Comparison of ENCODE assay signal across 1 cellular context in the genomic region with DNA sequence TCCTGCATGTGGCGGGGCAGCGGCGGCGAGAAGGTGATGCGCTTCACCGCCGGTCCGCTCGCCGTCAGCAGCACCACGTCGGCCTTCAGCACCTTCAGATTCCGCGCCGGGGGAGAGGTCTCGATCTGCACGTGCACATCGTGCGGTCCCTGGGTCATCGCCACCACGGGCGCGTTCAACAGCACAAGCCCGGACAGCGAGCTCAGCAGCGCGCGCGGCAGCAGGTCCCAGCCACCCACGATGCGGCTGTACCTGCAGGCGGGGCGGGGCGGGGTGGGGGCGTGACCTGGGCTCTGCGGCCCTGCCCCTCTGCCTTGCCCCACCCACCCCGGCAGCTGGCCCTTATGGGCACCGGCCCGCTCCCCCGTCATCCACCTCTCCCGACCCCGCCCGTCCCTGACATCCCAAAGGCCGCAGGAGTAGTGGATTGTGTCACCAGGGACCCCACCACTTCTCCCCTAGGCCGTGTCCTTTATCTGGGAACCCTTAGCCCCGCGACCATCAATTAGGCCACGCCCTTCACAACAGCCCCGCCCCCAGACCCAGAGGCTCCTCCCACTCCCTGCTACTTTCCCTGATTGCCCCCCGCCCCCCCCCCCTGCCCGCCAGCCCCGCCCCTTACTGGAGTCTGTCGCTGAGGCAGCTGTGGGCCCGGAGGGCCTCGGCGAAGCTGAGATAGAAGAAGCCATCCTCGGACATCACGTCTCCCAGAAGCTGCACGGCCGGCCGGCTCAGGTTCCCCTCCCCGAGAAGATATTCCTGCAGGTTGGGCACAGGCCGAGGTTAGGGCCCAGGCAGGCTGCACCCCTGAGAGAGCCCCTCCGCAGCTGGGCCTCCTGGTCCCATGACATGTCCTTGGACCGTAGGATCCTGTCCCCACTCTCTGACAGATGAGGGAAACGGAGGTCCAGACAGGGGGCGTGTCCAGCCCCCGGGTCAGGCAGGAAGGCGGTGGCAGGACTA.
TF ChIP-seq lines count a peak whose summit lies in the region.

No MANE protein-coding gene starts in this region.

TF ChIP-seq in K562, 482 proteins besides CTCF, POLR2A, EP300 and RAD21 (continued from another document and continues in another):
- TF ChIP-seq, protein P1, sequence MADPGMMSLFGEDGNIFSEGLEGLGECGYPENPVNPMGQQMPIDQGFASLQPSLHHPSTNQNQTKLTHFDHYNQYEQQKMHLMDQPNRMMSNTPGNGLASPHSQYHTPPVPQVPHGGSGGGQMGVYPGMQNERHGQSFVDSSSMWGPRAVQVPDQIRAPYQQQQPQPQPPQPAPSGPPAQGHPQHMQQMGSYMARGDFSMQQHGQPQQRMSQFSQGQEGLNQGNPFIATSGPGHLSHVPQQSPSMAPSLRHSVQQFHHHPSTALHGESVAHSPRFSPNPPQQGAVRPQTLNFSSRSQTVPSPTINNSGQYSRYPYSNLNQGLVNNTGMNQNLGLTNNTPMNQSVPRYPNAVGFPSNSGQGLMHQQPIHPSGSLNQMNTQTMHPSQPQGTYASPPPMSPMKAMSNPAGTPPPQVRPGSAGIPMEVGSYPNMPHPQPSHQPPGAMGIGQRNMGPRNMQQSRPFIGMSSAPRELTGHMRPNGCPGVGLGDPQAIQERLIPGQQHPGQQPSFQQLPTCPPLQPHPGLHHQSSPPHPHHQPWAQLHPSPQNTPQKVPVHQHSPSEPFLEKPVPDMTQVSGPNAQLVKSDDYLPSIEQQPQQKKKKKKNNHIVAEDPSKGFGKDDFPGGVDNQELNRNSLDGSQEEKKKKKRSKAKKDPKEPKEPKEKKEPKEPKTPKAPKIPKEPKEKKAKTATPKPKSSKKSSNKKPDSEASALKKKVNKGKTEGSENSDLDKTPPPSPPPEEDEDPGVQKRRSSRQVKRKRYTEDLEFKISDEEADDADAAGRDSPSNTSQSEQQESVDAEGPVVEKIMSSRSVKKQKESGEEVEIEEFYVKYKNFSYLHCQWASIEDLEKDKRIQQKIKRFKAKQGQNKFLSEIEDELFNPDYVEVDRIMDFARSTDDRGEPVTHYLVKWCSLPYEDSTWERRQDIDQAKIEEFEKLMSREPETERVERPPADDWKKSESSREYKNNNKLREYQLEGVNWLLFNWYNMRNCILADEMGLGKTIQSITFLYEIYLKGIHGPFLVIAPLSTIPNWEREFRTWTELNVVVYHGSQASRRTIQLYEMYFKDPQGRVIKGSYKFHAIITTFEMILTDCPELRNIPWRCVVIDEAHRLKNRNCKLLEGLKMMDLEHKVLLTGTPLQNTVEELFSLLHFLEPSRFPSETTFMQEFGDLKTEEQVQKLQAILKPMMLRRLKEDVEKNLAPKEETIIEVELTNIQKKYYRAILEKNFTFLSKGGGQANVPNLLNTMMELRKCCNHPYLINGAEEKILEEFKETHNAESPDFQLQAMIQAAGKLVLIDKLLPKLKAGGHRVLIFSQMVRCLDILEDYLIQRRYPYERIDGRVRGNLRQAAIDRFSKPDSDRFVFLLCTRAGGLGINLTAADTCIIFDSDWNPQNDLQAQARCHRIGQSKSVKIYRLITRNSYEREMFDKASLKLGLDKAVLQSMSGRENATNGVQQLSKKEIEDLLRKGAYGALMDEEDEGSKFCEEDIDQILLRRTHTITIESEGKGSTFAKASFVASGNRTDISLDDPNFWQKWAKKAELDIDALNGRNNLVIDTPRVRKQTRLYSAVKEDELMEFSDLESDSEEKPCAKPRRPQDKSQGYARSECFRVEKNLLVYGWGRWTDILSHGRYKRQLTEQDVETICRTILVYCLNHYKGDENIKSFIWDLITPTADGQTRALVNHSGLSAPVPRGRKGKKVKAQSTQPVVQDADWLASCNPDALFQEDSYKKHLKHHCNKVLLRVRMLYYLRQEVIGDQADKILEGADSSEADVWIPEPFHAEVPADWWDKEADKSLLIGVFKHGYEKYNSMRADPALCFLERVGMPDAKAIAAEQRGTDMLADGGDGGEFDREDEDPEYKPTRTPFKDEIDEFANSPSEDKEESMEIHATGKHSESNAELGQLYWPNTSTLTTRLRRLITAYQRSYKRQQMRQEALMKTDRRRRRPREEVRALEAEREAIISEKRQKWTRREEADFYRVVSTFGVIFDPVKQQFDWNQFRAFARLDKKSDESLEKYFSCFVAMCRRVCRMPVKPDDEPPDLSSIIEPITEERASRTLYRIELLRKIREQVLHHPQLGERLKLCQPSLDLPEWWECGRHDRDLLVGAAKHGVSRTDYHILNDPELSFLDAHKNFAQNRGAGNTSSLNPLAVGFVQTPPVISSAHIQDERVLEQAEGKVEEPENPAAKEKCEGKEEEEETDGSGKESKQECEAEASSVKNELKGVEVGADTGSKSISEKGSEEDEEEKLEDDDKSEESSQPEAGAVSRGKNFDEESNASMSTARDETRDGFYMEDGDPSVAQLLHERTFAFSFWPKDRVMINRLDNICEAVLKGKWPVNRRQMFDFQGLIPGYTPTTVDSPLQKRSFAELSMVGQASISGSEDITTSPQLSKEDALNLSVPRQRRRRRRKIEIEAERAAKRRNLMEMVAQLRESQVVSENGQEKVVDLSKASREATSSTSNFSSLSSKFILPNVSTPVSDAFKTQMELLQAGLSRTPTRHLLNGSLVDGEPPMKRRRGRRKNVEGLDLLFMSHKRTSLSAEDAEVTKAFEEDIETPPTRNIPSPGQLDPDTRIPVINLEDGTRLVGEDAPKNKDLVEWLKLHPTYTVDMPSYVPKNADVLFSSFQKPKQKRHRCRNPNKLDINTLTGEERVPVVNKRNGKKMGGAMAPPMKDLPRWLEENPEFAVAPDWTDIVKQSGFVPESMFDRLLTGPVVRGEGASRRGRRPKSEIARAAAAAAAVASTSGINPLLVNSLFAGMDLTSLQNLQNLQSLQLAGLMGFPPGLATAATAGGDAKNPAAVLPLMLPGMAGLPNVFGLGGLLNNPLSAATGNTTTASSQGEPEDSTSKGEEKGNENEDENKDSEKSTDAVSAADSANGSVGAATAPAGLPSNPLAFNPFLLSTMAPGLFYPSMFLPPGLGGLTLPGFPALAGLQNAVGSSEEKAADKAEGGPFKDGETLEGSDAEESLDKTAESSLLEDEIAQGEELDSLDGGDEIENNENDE (IDR thresholded peaks at IDR 0.05; ENCODE audit: low read depth, low read length), result no peak
- TF ChIP-seq PHB2 (IDR thresholded peaks at IDR 0.05; ENCODE audit: low read depth) (no peak), SMAD3 (CRISPR knock-in tag; conservative IDR thresholded peaks at IDR 0.05) (no peak), ZNF707 (CRISPR knock-in tag; conservative IDR thresholded peaks at IDR 0.05) (no peak), ATF1 (CRISPR knock-in tag; IDR thresholded peaks at IDR 0.05) (no peak), ATF1 (tag; IDR thresholded peaks at IDR 0.05) (peak; percentile 79), CHCHD3 (CRISPR knock-in tag; IDR thresholded peaks at IDR 0.05) (no peak), RBBP5 (IDR thresholded peaks at IDR 0.05; ENCODE audit: borderline replicate concordance, insufficient read depth, low read length, poor library complexity, severe bottlenecking) (no peak), ZNF695 (CRISPR knock-in tag; IDR thresholded peaks at IDR 0.05) (no peak), TAF9B (IDR thresholded peaks at IDR 0.05; ENCODE audit: partially characterized antibody) (no peak), ESRRB (CRISPR knock-in tag; IDR thresholded peaks at IDR 0.05; ENCODE audit: borderline replicate concordance) (no peak), NCOA6 (IDR thresholded peaks at IDR 0.05) (no peak), ZNF696 (CRISPR knock-in tag; conservative IDR thresholded peaks at IDR 0.05) (no peak), ZNF212 (CRISPR knock-in tag; IDR thresholded peaks at IDR 0.05) (no peak), SMARCC2 (IDR thresholded peaks at IDR 0.05; ENCODE audit: low read depth) (no peak), HNRNPUL1 (IDR thresholded peaks at IDR 0.05; ENCODE audit: low read length) (no peak), MYC (IDR thresholded peaks at IDR 0.05; ENCODE audit: low read depth, low read length) (no peak), MYC (CRISPR knock-in tag; IDR thresholded peaks at IDR 0.05; ENCODE audit: borderline replicate concordance, low read depth) (no peak), COPS2 (conservative IDR thresholded peaks at IDR 0.05) (no peak), HMG20B (CRISPR knock-in tag; IDR thresholded peaks at IDR 0.05) (no peak), CC2D1A (IDR thresholded peaks at IDR 0.05) (no peak), RFX7 (CRISPR knock-in tag; IDR thresholded peaks at IDR 0.05) (no peak), PML (IDR thresholded peaks at IDR 0.05; ENCODE audit: low read length) (no peak), SREBF1 (IDR thresholded peaks at IDR 0.05; ENCODE audit: borderline replicate concordance, low read depth, low read length) (no peak), ZNF445 (CRISPR knock-in tag; IDR thresholded peaks at IDR 0.05; ENCODE audit: low read depth) (no peak)
- TF ChIP-seq, protein P2, sequence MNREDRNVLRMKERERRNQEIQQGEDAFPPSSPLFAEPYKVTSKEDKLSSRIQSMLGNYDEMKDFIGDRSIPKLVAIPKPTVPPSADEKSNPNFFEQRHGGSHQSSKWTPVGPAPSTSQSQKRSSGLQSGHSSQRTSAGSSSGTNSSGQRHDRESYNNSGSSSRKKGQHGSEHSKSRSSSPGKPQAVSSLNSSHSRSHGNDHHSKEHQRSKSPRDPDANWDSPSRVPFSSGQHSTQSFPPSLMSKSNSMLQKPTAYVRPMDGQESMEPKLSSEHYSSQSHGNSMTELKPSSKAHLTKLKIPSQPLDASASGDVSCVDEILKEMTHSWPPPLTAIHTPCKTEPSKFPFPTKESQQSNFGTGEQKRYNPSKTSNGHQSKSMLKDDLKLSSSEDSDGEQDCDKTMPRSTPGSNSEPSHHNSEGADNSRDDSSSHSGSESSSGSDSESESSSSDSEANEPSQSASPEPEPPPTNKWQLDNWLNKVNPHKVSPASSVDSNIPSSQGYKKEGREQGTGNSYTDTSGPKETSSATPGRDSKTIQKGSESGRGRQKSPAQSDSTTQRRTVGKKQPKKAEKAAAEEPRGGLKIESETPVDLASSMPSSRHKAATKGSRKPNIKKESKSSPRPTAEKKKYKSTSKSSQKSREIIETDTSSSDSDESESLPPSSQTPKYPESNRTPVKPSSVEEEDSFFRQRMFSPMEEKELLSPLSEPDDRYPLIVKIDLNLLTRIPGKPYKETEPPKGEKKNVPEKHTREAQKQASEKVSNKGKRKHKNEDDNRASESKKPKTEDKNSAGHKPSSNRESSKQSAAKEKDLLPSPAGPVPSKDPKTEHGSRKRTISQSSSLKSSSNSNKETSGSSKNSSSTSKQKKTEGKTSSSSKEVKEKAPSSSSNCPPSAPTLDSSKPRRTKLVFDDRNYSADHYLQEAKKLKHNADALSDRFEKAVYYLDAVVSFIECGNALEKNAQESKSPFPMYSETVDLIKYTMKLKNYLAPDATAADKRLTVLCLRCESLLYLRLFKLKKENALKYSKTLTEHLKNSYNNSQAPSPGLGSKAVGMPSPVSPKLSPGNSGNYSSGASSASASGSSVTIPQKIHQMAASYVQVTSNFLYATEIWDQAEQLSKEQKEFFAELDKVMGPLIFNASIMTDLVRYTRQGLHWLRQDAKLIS (CRISPR knock-in tag; IDR thresholded peaks at IDR 0.05), result no peak; the same call in none of the 2 replicates
- TF ChIP-seq, protein P3, sequence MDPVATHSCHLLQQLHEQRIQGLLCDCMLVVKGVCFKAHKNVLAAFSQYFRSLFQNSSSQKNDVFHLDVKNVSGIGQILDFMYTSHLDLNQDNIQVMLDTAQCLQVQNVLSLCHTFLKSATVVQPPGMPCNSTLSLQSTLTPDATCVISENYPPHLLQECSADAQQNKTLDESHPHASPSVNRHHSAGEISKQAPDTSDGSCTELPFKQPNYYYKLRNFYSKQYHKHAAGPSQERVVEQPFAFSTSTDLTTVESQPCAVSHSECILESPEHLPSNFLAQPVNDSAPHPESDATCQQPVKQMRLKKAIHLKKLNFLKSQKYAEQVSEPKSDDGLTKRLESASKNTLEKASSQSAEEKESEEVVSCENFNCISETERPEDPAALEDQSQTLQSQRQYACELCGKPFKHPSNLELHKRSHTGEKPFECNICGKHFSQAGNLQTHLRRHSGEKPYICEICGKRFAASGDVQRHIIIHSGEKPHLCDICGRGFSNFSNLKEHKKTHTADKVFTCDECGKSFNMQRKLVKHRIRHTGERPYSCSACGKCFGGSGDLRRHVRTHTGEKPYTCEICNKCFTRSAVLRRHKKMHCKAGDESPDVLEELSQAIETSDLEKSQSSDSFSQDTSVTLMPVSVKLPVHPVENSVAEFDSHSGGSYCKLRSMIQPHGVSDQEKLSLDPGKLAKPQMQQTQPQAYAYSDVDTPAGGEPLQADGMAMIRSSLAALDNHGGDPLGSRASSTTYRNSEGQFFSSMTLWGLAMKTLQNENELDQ (CRISPR knock-in tag; IDR thresholded peaks at IDR 0.05; ENCODE audit: borderline replicate concordance), result no peak
- TF ChIP-seq, protein P4, sequence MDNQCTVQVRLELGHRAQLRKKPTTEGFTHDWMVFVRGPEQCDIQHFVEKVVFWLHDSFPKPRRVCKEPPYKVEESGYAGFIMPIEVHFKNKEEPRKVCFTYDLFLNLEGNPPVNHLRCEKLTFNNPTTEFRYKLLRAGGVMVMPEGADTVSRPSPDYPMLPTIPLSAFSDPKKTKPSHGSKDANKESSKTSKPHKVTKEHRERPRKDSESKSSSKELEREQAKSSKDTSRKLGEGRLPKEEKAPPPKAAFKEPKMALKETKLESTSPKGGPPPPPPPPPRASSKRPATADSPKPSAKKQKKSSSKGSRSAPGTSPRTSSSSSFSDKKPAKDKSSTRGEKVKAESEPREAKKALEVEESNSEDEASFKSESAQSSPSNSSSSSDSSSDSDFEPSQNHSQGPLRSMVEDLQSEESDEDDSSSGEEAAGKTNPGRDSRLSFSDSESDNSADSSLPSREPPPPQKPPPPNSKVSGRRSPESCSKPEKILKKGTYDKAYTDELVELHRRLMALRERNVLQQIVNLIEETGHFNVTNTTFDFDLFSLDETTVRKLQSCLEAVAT (IDR thresholded peaks at IDR 0.05), result no peak
- TF ChIP-seq, protein P5, sequence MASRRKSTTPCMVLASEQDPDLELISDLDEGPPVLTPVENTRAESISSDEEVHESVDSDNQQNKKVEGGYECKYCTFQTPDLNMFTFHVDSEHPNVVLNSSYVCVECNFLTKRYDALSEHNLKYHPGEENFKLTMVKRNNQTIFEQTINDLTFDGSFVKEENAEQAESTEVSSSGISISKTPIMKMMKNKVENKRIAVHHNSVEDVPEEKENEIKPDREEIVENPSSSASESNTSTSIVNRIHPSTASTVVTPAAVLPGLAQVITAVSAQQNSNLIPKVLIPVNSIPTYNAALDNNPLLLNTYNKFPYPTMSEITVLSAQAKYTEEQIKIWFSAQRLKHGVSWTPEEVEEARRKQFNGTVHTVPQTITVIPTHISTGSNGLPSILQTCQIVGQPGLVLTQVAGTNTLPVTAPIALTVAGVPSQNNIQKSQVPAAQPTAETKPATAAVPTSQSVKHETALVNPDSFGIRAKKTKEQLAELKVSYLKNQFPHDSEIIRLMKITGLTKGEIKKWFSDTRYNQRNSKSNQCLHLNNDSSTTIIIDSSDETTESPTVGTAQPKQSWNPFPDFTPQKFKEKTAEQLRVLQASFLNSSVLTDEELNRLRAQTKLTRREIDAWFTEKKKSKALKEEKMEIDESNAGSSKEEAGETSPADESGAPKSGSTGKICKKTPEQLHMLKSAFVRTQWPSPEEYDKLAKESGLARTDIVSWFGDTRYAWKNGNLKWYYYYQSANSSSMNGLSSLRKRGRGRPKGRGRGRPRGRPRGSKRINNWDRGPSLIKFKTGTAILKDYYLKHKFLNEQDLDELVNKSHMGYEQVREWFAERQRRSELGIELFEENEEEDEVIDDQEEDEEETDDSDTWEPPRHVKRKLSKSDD (conservative IDR thresholded peaks at IDR 0.05; ENCODE audit: low read length), result no peak
- TF ChIP-seq, protein P6, sequence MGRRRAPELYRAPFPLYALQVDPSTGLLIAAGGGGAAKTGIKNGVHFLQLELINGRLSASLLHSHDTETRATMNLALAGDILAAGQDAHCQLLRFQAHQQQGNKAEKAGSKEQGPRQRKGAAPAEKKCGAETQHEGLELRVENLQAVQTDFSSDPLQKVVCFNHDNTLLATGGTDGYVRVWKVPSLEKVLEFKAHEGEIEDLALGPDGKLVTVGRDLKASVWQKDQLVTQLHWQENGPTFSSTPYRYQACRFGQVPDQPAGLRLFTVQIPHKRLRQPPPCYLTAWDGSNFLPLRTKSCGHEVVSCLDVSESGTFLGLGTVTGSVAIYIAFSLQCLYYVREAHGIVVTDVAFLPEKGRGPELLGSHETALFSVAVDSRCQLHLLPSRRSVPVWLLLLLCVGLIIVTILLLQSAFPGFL (CRISPR knock-in tag; IDR thresholded peaks at IDR 0.05), result no peak
